ENCODE assay signal across 20 cellular contexts in genomic region chr13:81473366-81473899, GRCh38.
DNase-seq lines count a peak whose midpoint lies in the region; ATAC-seq and TF ChIP-seq lines count a peak whose summit lies in the region.
"Had no signal": no experiment of that assay in that cellular context is flagged by ENCODE, and none has a peak within 500 bp of the region (broad histone marks: within the 10 kb centered on the region; RNA-seq: fewer than 3 reads in every experiment).

No MANE protein-coding gene starts in this region.

- no peak overlapping the region for H3K23ac ChIP-seq in trophoblast cell (ENCODE audit: low read length)

- intact Hi-C loops in breast epithelium (cut with DNase I; ENCODE audit: low total_unique reads): no loop called here
- intact Hi-C loops in Right ventricle myocardium superior (cut with DNase I): no loop called here

- no peak overlapping the region for H3K27ac ChIP-seq in GM23338 (ENCODE audit: low read depth)
- peak overlapping the region; percentile 22 to 51 for H3K27ac ChIP-seq in breast epithelium
- peak overlapping the region; percentile 36 for H3K27ac ChIP-seq in foreskin keratinocyte
- no peak overlapping the region for H3K27ac ChIP-seq in trophoblast cell (ENCODE audit: low read depth, low read length)
- H3K27ac ChIP-seq: 22Rv1, BLaER1, C4-2B had no signal

- no peak overlapping the region for H3K14ac ChIP-seq in trophoblast cell (ENCODE audit: low read length)

- no peaks in the 10 kb centered on the region for H3K79me1 ChIP-seq in trophoblast cell (ENCODE audit: low read length)

- no peaks in the 10 kb centered on the region for H3F3A ChIP-seq in GM23338 (replicated peaks; ENCODE audit: low read depth)

- no peaks in the 10 kb centered on the region for H3K79me2 ChIP-seq in GM23338 (replicated peaks; ENCODE audit: insufficient read depth)
- H3K79me2 ChIP-seq in trophoblast cell (ENCODE audit: control insufficient read depth, insufficient read depth, low read length, poor library complexity): no peaks in the 10 kb centered on the region

- no peak overlapping the region for H2BK120ac ChIP-seq in trophoblast cell (ENCODE audit: insufficient read depth, low read length, poor library complexity)

- H2AK5ac ChIP-seq in trophoblast cell (ENCODE audit: low read length): no peak overlapping the region

- WGBS in trophoblast cell (ENCODE audit: extremely low coverage, insufficient coverage, insufficient read length): no CpG with 5 or more reads among the region's 3 CpGs

- H2AFZ ChIP-seq in GM23338 (peak overlapping the region; percentile 18; the same call in 1 of the 2 replicates), trophoblast cell (ENCODE audit: insufficient read depth, low read length, poor library complexity) (no peak overlapping the region)

- no peaks in the 10 kb centered on the region for H3K9me3 ChIP-seq in breast epithelium
- no peaks in the 10 kb centered on the region for H3K9me3 ChIP-seq in trophoblast cell (ENCODE audit: insufficient read depth, low read depth, low read length)
- H3K9me3 ChIP-seq: BLaER1, Caco-2, HAP-1 had no signal

- no peak overlapping the region for H3K4ac ChIP-seq in trophoblast cell (ENCODE audit: low read depth, low read length)

- no peaks in the 10 kb centered on the region for H3K27me3 Mint-ChIP-seq in GM23338 (ENCODE audit: insufficient read depth, low read depth, poor library complexity)
- H3K27me3 Mint-ChIP-seq: B cell; CD4-positive, CD25-positive, alpha-beta regulatory T cell had no signal

- DNase-seq in GM23338 (ENCODE audit: low spot score) (no peak), breast epithelium (ENCODE audit: low spot score in 2 of 2) (peak in 1 of 2 donors; percentile 21), foreskin keratinocyte (peak; percentile 33 to 68), trophoblast cell (peak; percentile 27 to 69), iPS-NIHi11 (ENCODE audit: low spot score) (no peak), Right ventricle myocardium superior (no peak)
- DNase-seq in stimulated activated CD4-positive, alpha-beta T cell treated with anti-CD3 and anti-CD28 coated beads, Interleukin-4, amount 100 ng/mL, for 1 hour: no peak
- DNase-seq: Caco-2; CD4-positive, CD25-positive, alpha-beta regulatory T cell; CD8-positive, alpha-beta T cell; DMS153; DND-41; GOT3; HFFc6 had no signal

- no peaks in the 10 kb centered on the region for H4K20me1 ChIP-seq in GM23338 (replicated peaks; ENCODE audit: insufficient read depth)
- H4K20me1 ChIP-seq: BLaER1 had no signal

- H3K36me3 ChIP-seq in GM23338 (ENCODE audit: insufficient read depth) (no peaks in the 10 kb centered on the region), breast epithelium (no peaks in the 10 kb centered on the region), trophoblast cell (ENCODE audit: control insufficient read depth in 1 of 2, insufficient read depth in 2 of 2, low read length in 2 of 2) (no peaks in the 10 kb centered on the region)
- H3K36me3 ChIP-seq: BLaER1, HAP-1 had no signal

- H2BK12ac ChIP-seq in trophoblast cell (ENCODE audit: low read length): no peak overlapping the region

- no peak overlapping the region for H3K4me2 ChIP-seq in GM23338
- no peak overlapping the region for H3K4me2 ChIP-seq in trophoblast cell (ENCODE audit: low read length)
- H3K4me2 ChIP-seq: BLaER1 had no signal

- H3K9ac ChIP-seq in trophoblast cell (ENCODE audit: low read length): no peak overlapping the region
- H3K9ac ChIP-seq: BLaER1 had no signal

- no peak overlapping the region for H4K12ac ChIP-seq in trophoblast cell (ENCODE audit: low read depth, low read length)

- no peak for TF ChIP-seq POLR2A in breast epithelium (IDR thresholded peaks at IDR 0.05)

- no peaks in the 10 kb centered on the region for H3K9me2 ChIP-seq in GM23338 (ENCODE audit: insufficient read depth)

- H3K4me1 ChIP-seq in GM23338 (ENCODE audit: insufficient read depth) (no peaks in the 10 kb centered on the region), breast epithelium (no peaks in the 10 kb centered on the region), foreskin keratinocyte (no peaks in the 10 kb centered on the region), trophoblast cell (ENCODE audit: control insufficient read depth in 1 of 2, insufficient read depth in 2 of 2, low read length in 2 of 2) (no peaks in the 10 kb centered on the region)
- H3K4me1 ChIP-seq: BLaER1, Caco-2, HAP-1 had no signal

- no peak overlapping the region for H3K27ac Mint-ChIP-seq in GM23338
- H3K27ac Mint-ChIP-seq: B cell; CD4-positive, CD25-positive, alpha-beta regulatory T cell; CD8-positive, alpha-beta T cell; HFFc6 had no signal

- no peak for TF ChIP-seq CTCF in GM23338 (conservative IDR thresholded peaks at IDR 0.05; ENCODE audit: low read depth in 2 of 2)
- TF ChIP-seq CTCF in breast epithelium (IDR thresholded peaks at IDR 0.05): no peak
- TF ChIP-seq CTCF in foreskin keratinocyte (conservative IDR thresholded peaks at IDR 0.05): no peak

- no peaks in the 10 kb centered on the region for H3K36me3 Mint-ChIP-seq in GM23338 (ENCODE audit: low read depth)
- H3K36me3 Mint-ChIP-seq: CD4-positive, CD25-positive, alpha-beta regulatory T cell; CD8-positive, alpha-beta T cell had no signal

- H3K4me3 ChIP-seq in GM23338: no peak overlapping the region
- no peak overlapping the region for H3K4me3 ChIP-seq in breast epithelium
- H3K4me3 ChIP-seq in trophoblast cell (ENCODE audit: low read depth, low read length): no peak overlapping the region
- H3K4me3 ChIP-seq: BLaER1, HAP-1 had no signal

- no peak overlapping the region for H3K4me3 Mint-ChIP-seq in GM23338
- H3K4me3 Mint-ChIP-seq: B cell; CD4-positive, CD25-positive, alpha-beta regulatory T cell; CD8-positive, alpha-beta T cell; HFFc6 had no signal

- H3K9me3 Mint-ChIP-seq in GM23338: no peaks in the 10 kb centered on the region

- no peaks in the 10 kb centered on the region for H3K4me1 Mint-ChIP-seq in GM23338
- H3K4me1 Mint-ChIP-seq: B cell; CD4-positive, CD25-positive, alpha-beta regulatory T cell had no signal

- no peak overlapping the region for H4K91ac ChIP-seq in trophoblast cell (ENCODE audit: low read depth, low read length)

- H2BK5ac ChIP-seq in trophoblast cell (ENCODE audit: low read depth, low read length, poor library complexity): no peak overlapping the region

- no peak overlapping the region for H4K8ac ChIP-seq in trophoblast cell (ENCODE audit: low read depth, low read length)

- no peak for ATAC-seq in GM23338
- ATAC-seq in foreskin keratinocyte: peak; percentile 24
- no peak for ATAC-seq in Right ventricle myocardium superior (ENCODE audit: poor library complexity)
- ATAC-seq in SK-N-SH treated with all-trans-retinoic acid at 6 μM for 48 hours: no peak
- ATAC-seq: CD8-positive, alpha-beta T cell had no signal

- no peaks in the 10 kb centered on the region for H3K27me3 ChIP-seq in GM23338 (ENCODE audit: insufficient read depth)
- H3K27me3 ChIP-seq in breast epithelium: no peaks in the 10 kb centered on the region
- no peaks in the 10 kb centered on the region for H3K27me3 ChIP-seq in foreskin keratinocyte
- no peaks in the 10 kb centered on the region for H3K27me3 ChIP-seq in trophoblast cell (ENCODE audit: insufficient read depth, low read length)
- H3K27me3 ChIP-seq: BLaER1 had no signal

- H3K18ac ChIP-seq in trophoblast cell (ENCODE audit: low read length): no peak overlapping the region

TF ChIP-seq in GM23338, 12 proteins besides CTCF, POLR2A, EP300 and RAD21 (continues in another document):
- TF ChIP-seq CREB1 (CRISPR knock-in tag; IDR thresholded peaks at IDR 0.05; ENCODE audit: low read depth) (no peak), POLR2AphosphoS5 (IDR thresholded peaks at IDR 0.05; ENCODE audit: low read depth) (no peak), JUNB (IDR thresholded peaks at IDR 0.05; ENCODE audit: unreplicated experiment) (no peak)

TF ChIP-seq in SK-N-SH treated with all-trans-retinoic acid at 6 μM for 48 hours, 23 proteins besides CTCF, POLR2A, EP300 and RAD21:
- TF ChIP-seq ESRRG (CRISPR knock-in tag; IDR thresholded peaks at IDR 0.05): no peak
- no peak for TF ChIP-seq ZNF8 (CRISPR knock-in tag; IDR thresholded peaks at IDR 0.05)
- TF ChIP-seq ISL1 (CRISPR knock-in tag; IDR thresholded peaks at IDR 0.05): no peak
- TF ChIP-seq POU6F1 (CRISPR knock-in tag; IDR thresholded peaks at IDR 0.05; ENCODE audit: borderline replicate concordance, low read depth): no peak
- no peak for TF ChIP-seq TOX (CRISPR knock-in tag; IDR thresholded peaks at IDR 0.05; ENCODE audit: borderline replicate concordance)
- no peak for TF ChIP-seq CSRNP3 (CRISPR knock-in tag; IDR thresholded peaks at IDR 0.05)
- TF ChIP-seq ZNF70 (CRISPR knock-in tag; IDR thresholded peaks at IDR 0.05): no peak

Comparison
In these comparisons a context has a peak if more than half of its experiments do, and no peak if none do; other contexts are left out.
1. DNase-seq: peak in foreskin keratinocyte (2 of 2) and trophoblast cell (2 of 2); none in GM23338 (single experiment), iPS-NIHi11 (single experiment), stimulated activated CD4-positive, alpha-beta T cell treated with anti-CD3 and anti-CD28 coated beads, Interleukin-4, amount 100 ng/mL, for 1 hour (single experiment) and Right ventricle myocardium superior (single experiment).
2. H3K27ac ChIP-seq: peak in breast epithelium (2 of 2) and foreskin keratinocyte (single experiment); none in GM23338 (single experiment) and trophoblast cell (single experiment).